Comparison of ENCODE assay signal across 8 cellular contexts in the genomic region with DNA sequence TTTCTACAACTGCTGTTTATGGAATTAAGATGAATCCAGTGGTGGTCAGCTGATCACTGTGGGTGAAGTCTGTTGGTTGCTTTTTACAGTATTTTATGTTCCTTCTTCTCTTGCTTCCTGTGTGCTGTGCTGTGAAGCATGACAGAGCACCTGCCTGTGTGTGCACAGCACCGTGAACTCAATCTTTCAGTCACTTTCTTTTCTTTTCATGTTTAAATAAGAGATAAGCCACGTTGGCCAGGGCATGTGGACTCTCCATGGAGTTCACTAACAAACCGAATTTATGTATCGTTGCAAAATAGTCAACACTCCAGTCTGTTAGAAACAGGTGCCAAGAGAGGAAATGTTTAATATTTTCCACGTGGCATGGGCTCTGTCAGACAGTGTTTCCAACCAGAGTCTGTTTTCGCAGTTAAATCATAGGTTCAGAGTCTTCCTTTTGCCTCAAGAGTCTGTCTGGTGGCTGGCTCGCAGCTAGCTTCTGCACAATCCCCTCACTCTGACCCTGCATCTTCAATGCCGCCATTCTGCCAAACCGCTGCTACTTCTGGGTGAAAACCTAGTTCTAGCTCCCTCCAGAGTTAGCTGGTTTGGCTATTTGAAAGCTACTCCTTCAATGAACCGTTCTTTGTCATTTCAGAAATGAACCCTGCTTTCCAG.
A peak's percentile ranks its signal among the peaks of the same experiment; 100 is the strongest.
DNase-seq lines count a peak whose midpoint lies in the region; ATAC-seq and TF ChIP-seq lines count a peak whose summit lies in the region.

No MANE protein-coding gene starts in this region.

- H3K36me3 ChIP-seq in aorta (ENCODE audit: control insufficient read depth in 1 of 2, insufficient read depth in 2 of 2, low read length in 1 of 2), result no peaks in the 10 kb centered on the region

- no peak overlapping the region for H3K27ac ChIP-seq in aorta (ENCODE audit: low read depth in 1 of 2, low read length in 2 of 2)

- H3K27ac Mint-ChIP-seq in activated CD8-positive, alpha-beta T cell treated with anti-CD3 and anti-CD28 coated beads for 36 hours, result no peak overlapping the region
- H3K27ac Mint-ChIP-seq in activated CD8-positive, alpha-beta T cell treated with anti-CD3 and anti-CD28 coated beads, Interleukin-2, amount 10 ng/mL, durations not matched to agents 7 days and 5 days, result no peak overlapping the region

- no peaks in the 10 kb centered on the region for H3K4me1 ChIP-seq in aorta (ENCODE audit: control insufficient read depth in 1 of 2, insufficient read depth in 2 of 2, low read length in 2 of 2)

- POLR2A ChIA-PET in activated CD8-positive, alpha-beta T cell treated with anti-CD3 and anti-CD28 coated beads for 36 hours (lab: Charles Lee), result no interaction called here
- POLR2A ChIA-PET in activated CD8-positive, alpha-beta T cell treated with anti-CD3 and anti-CD28 coated beads, Interleukin-2, amount 10 ng/mL, durations not matched to agents 7 days and 5 days (lab: Charles Lee), result no interaction called here

- no peaks in the 10 kb centered on the region for H3K36me3 Mint-ChIP-seq in activated CD8-positive, alpha-beta T cell treated with anti-CD3 and anti-CD28 coated beads for 36 hours (ENCODE audit: low read depth)
- H3K36me3 Mint-ChIP-seq in activated CD8-positive, alpha-beta T cell treated with anti-CD3 and anti-CD28 coated beads, Interleukin-2, amount 10 ng/mL, durations not matched to agents 7 days and 5 days (ENCODE audit: low read depth), result no peaks in the 10 kb centered on the region

- peak; percentile 3 for DNase-seq in activated CD8-positive, alpha-beta T cell treated with anti-CD3 and anti-CD28 coated beads for 36 hours
- DNase-seq in activated CD8-positive, alpha-beta T cell treated with anti-CD3 and anti-CD28 coated beads, Interleukin-2, amount 10 ng/mL, durations not matched to agents 7 days and 5 days, result no peak
- DNase-seq in NCI-H748 treated with DMSO at 0.1 percent for 48 hours (lab: John Stamatoyannopoulos, UW) (peak; percentile 68), renal cortical epithelial cell (ENCODE audit: low read depth) (peak; percentile 67), aorta (no peak)
- DNase-seq in central memory CD4-positive, alpha-beta T cell, result no peak
- no peak for DNase-seq in stimulated activated CD4-positive, alpha-beta T cell treated with anti-CD3 and anti-CD28 coated beads, Interleukin-2, amount 100 ng/mL, for 24 hours

- WGBS in aorta, 2 donors, result 31 to 34% methylated on average over 10 of the region's 10 CpGs

- H3K4me3 Mint-ChIP-seq in activated CD8-positive, alpha-beta T cell treated with anti-CD3 and anti-CD28 coated beads for 36 hours, result no peak overlapping the region
- no peak overlapping the region for H3K4me3 Mint-ChIP-seq in activated CD8-positive, alpha-beta T cell treated with anti-CD3 and anti-CD28 coated beads, Interleukin-2, amount 10 ng/mL, durations not matched to agents 7 days and 5 days

- H3K9me3 ChIP-seq in aorta (ENCODE audit: control insufficient read depth, low read length), result no peaks in the 10 kb centered on the region

- intact Hi-C loops in activated CD8-positive, alpha-beta T cell treated with anti-CD3 and anti-CD28 coated beads for 36 hours (cut with micrococcal nuclease), result no loop called here
- intact Hi-C loops in aorta (cut with DNase I), result no loop called here

- CTCF ChIA-PET in activated CD8-positive, alpha-beta T cell treated with anti-CD3 and anti-CD28 coated beads for 36 hours (lab: Charles Lee), result no interaction called here
- CTCF ChIA-PET in activated CD8-positive, alpha-beta T cell treated with anti-CD3 and anti-CD28 coated beads, Interleukin-2, amount 10 ng/mL, durations not matched to agents 7 days and 5 days (lab: Charles Lee), result no interaction called here

- peaks cover 10% of the 10 kb centered on the region for H3K27me3 Mint-ChIP-seq in activated CD8-positive, alpha-beta T cell treated with anti-CD3 and anti-CD28 coated beads for 36 hours
- H3K27me3 Mint-ChIP-seq in activated CD8-positive, alpha-beta T cell treated with anti-CD3 and anti-CD28 coated beads, Interleukin-2, amount 10 ng/mL, durations not matched to agents 7 days and 5 days (ENCODE audit: low read depth), result peaks cover 14% of the 10 kb centered on the region

- peaks cover 2% of the 10 kb centered on the region for H3K4me1 Mint-ChIP-seq in activated CD8-positive, alpha-beta T cell treated with anti-CD3 and anti-CD28 coated beads for 36 hours (ENCODE audit: low read depth)
- H3K4me1 Mint-ChIP-seq in activated CD8-positive, alpha-beta T cell treated with anti-CD3 and anti-CD28 coated beads, Interleukin-2, amount 10 ng/mL, durations not matched to agents 7 days and 5 days (ENCODE audit: low read depth), result no peaks in the 10 kb centered on the region

- ATAC-seq in activated CD8-positive, alpha-beta T cell treated with anti-CD3 and anti-CD28 coated beads for 36 hours, result no peak
- ATAC-seq in activated CD8-positive, alpha-beta T cell treated with anti-CD3 and anti-CD28 coated beads, Interleukin-2, amount 10 ng/mL, durations not matched to agents 7 days and 5 days, result no peak
- ATAC-seq in HG03135 (IDR thresholded peaks at IDR 0.05; ENCODE audit: unreplicated experiment), result peak; percentile 93
- no peak for ATAC-seq in aorta (ENCODE audit: low FRiP score)

- TF ChIP-seq CTCF in activated CD8-positive, alpha-beta T cell treated with anti-CD3 and anti-CD28 coated beads for 36 hours (IDR thresholded peaks at IDR 0.05), result no peak

- H3K27me3 ChIP-seq in aorta (ENCODE audit: control insufficient read depth in 1 of 2, insufficient read depth in 2 of 2, low read length in 1 of 2), result no peaks in the 10 kb centered on the region

- peaks cover 2% of the 10 kb centered on the region for H3K9me3 Mint-ChIP-seq in activated CD8-positive, alpha-beta T cell treated with anti-CD3 and anti-CD28 coated beads for 36 hours
- no peaks in the 10 kb centered on the region for H3K9me3 Mint-ChIP-seq in activated CD8-positive, alpha-beta T cell treated with anti-CD3 and anti-CD28 coated beads, Interleukin-2, amount 10 ng/mL, durations not matched to agents 7 days and 5 days (ENCODE audit: insufficient read depth)

- H3K4me3 ChIP-seq in aorta (ENCODE audit: low read length in 2 of 2), result no peak overlapping the region

Comparison
In these comparisons a context has a peak if more than half of its experiments do, and no peak if none do; other contexts are left out.
1. DNase-seq: peak in activated CD8-positive, alpha-beta T cell treated with anti-CD3 and anti-CD28 coated beads for 36 hours (single experiment), NCI-H748 treated with DMSO at 0.1 percent for 48 hours (single experiment) and renal cortical epithelial cell (single experiment); none in activated CD8-positive, alpha-beta T cell treated with anti-CD3 and anti-CD28 coated beads, Interleukin-2, amount 10 ng/mL, durations not matched to agents 7 days and 5 days (single experiment), central memory CD4-positive, alpha-beta T cell (single experiment), stimulated activated CD4-positive, alpha-beta T cell treated with anti-CD3 and anti-CD28 coated beads, Interleukin-2, amount 100 ng/mL, for 24 hours (0 of 2) and aorta (0 of 2).